22 cellular contexts compared by ENCODE assay signal in the genomic region with DNA sequence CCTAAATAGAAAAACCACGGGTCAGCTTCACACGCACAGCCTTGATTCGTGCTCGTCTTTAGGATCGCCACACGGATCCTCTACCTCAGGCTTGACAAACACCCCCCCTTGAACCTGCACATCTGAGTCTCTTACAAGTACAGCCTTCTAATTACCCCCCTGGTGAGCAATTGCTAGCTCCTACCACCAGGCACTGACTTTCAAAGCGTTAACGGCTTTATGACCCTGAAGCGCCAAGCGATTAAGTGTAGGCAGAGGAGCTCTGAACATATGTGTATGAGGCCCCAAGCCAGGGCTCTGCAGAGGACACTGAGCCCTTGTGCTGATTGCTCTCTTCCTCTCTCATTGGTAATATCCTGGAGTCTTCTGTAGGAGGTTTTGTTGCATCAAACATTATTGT. TPM values are rescaled to one million over a fixed set of nuclear protein-coding genes. Genes with fewer than 3 reads are reported as not detected.
DNase-seq lines count a peak whose midpoint lies in the region; TF ChIP-seq lines count a peak whose summit lies in the region.
"Had no signal": no experiment of that assay in that cellular context is flagged by ENCODE, and none has a peak within 500 bp of the region (broad histone marks: within the 10 kb centered on the region; RNA-seq: fewer than 3 reads in every experiment).

No MANE protein-coding gene starts in this region.

- 58 to 75% (median 73%) methylated on average over 10 of the region's 10 CpGs for WGBS in ovary, 3 donors
- WGBS in testis, 2 donors, result 77 to 79% methylated on average over 10 of the region's 10 CpGs

- DNase-seq in NCI-H1436 treated with DMSO at 0.1 percent for 48 hours (lab: John Stamatoyannopoulos, UW) (peak; percentile 11), NCI-H510A treated with DMSO at 0.1 percent for 48 hours (lab: John Stamatoyannopoulos, UW) (peak; percentile 96), nephron progenitor cell (peak; percentile 24), ovary (no peak), testis (no peak), Calu3 (no peak)
- DNase-seq: activated CD4-positive, alpha-beta memory T cell treated with anti-CD3 and anti-CD28 coated beads for 36 hours; activated T-cell treated with anti-CD3 and anti-CD28 coated beads, Interleukin-2, amount 50 U/mL, for 1 hour; heart right ventricle; KBM-7; mammary epithelial cell; natural killer cell; NCI-H1930; SHP77 treated with DMSO at 0.1 percent for 48 hours; stimulated activated CD4-positive, alpha-beta T cell treated with anti-CD3 and anti-CD28 coated beads, Interleukin-4, amount 100 ng/mL, for 4 hours; substantia nigra had no signal

- H3K27me3 Mint-ChIP-seq in nephron progenitor cell (ENCODE audit: low read depth, poor library complexity) (peaks cover 4% of the 10 kb centered on the region), Calu3 (ENCODE audit: unreplicated experiment) (no peaks in the 10 kb centered on the region)
- H3K27me3 Mint-ChIP-seq: activated CD4-positive, alpha-beta memory T cell treated with anti-CD3 and anti-CD28 coated beads for 36 hours; activated naive CD4-positive, alpha-beta T cell treated with anti-CD3 and anti-CD28 coated beads, Interleukin-2, amount 50 U/mL, for 24 hours had no signal

- no peaks in the 10 kb centered on the region for H3K9me3 Mint-ChIP-seq in nephron progenitor cell
- no peaks in the 10 kb centered on the region for H3K9me3 Mint-ChIP-seq in Calu3 (ENCODE audit: low read depth, unreplicated experiment)
- H3K9me3 Mint-ChIP-seq: activated CD4-positive, alpha-beta memory T cell treated with anti-CD3 and anti-CD28 coated beads for 36 hours; activated naive CD4-positive, alpha-beta T cell treated with anti-CD3 and anti-CD28 coated beads, Interleukin-2, amount 50 U/mL, for 24 hours; natural killer cell; T-helper 1 cell treated with Interleukin-12 subunit alpha and Interleukin-12 subunit beta and Interleukin-4 antibody, amounts not matched to agents 30 μg/mL and 1 μg/mL, for 36 hours had no signal

- no peak for TF ChIP-seq EP300 in ovary (IDR thresholded peaks at IDR 0.05)

- no peaks in the 10 kb centered on the region for H3K79me2 ChIP-seq in KMS-11 (ENCODE audit: insufficient read depth, low read depth)

- TF ChIP-seq POLR2A in ovary (IDR thresholded peaks at IDR 0.05) (no peak), testis (IDR thresholded peaks at IDR 0.05) (no peak)

- peaks cover 34% of the 10 kb centered on the region for H3K4me1 ChIP-seq in KMS-11 (ENCODE audit: low read depth, poor library complexity, severe bottlenecking)
- peaks cover 1% of the 10 kb centered on the region for H3K4me1 ChIP-seq in ovary (ENCODE audit: insufficient read depth)
- H3K4me1 ChIP-seq in testis, result no peaks in the 10 kb centered on the region

- H3K4me3 Mint-ChIP-seq in nephron progenitor cell, result no peak overlapping the region
- no peak overlapping the region for H3K4me3 Mint-ChIP-seq in Calu3 (ENCODE audit: low read depth, unreplicated experiment)
- H3K4me3 Mint-ChIP-seq: activated CD4-positive, alpha-beta memory T cell treated with anti-CD3 and anti-CD28 coated beads for 36 hours; activated naive CD4-positive, alpha-beta T cell treated with anti-CD3 and anti-CD28 coated beads, Interleukin-2, amount 50 U/mL, for 24 hours; natural killer cell; T-helper 1 cell treated with Interleukin-12 subunit alpha and Interleukin-12 subunit beta and Interleukin-4 antibody, amounts not matched to agents 30 μg/mL and 1 μg/mL, for 36 hours had no signal

- TF ChIP-seq CTCF in KMS-11 (conservative IDR thresholded peaks at IDR 0.05; ENCODE audit: low read depth, low read length) (no peak), nephron progenitor cell (IDR thresholded peaks at IDR 0.05) (no peak), ovary (IDR thresholded peaks at IDR 0.05) (no peak), testis (IDR thresholded peaks at IDR 0.05) (no peak), Calu3 (IDR thresholded peaks at IDR 0.05; ENCODE audit: unreplicated experiment) (no peak)

- H3K27me3 ChIP-seq in KMS-11 (ENCODE audit: insufficient read depth, low read depth) (no peaks in the 10 kb centered on the region), ovary (no peaks in the 10 kb centered on the region), testis (no peaks in the 10 kb centered on the region)
- H3K27me3 ChIP-seq: heart right ventricle had no signal

- no peak overlapping the region for H3K27ac Mint-ChIP-seq in nephron progenitor cell
- no peak overlapping the region for H3K27ac Mint-ChIP-seq in Calu3 (ENCODE audit: unreplicated experiment)
- H3K27ac Mint-ChIP-seq: activated CD4-positive, alpha-beta memory T cell treated with anti-CD3 and anti-CD28 coated beads for 36 hours; activated naive CD4-positive, alpha-beta T cell treated with anti-CD3 and anti-CD28 coated beads, Interleukin-2, amount 50 U/mL, for 24 hours; natural killer cell; T-helper 1 cell treated with Interleukin-12 subunit alpha and Interleukin-12 subunit beta and Interleukin-4 antibody, amounts not matched to agents 30 μg/mL and 1 μg/mL, for 36 hours had no signal

- H4K20me1 ChIP-seq in KMS-11 (ENCODE audit: insufficient read depth), result no peaks in the 10 kb centered on the region

- peak overlapping the region; percentile 44 for H3K4me2 ChIP-seq in KMS-11
- H3K4me2 ChIP-seq: smooth muscle cell had no signal

- CTCF ChIA-PET in Calu3 (lab: Charles Lee), result no interaction called here

- no peaks in the 10 kb centered on the region for H3K9me3 ChIP-seq in ovary
- no peaks in the 10 kb centered on the region for H3K9me3 ChIP-seq in testis
- H3K9me3 ChIP-seq: heart right ventricle had no signal

- intact Hi-C loops in ovary (cut with DNase I), result no loop called here
- intact Hi-C loops in testis (cut with DNase I; ENCODE audit: low total_unique reads), result no loop called here
- intact Hi-C loops in Calu3 (cut with micrococcal nuclease; ENCODE audit: unreplicated experiment), result no loop called here

- H3K27ac ChIP-seq in KMS-11 (peak overlapping the region; percentile 53), ovary (no peak overlapping the region), testis (no peak overlapping the region)
- H3K27ac ChIP-seq: heart right ventricle had no signal

- no TSS peak for BruUV-seq in Calu3 (replicated peaks; lab: Mats Ljungman, UMichigan)

- H3K4me1 Mint-ChIP-seq in nephron progenitor cell (peaks cover 26% of the 10 kb centered on the region), Calu3 (ENCODE audit: low read depth, unreplicated experiment) (no peaks in the 10 kb centered on the region)
- H3K4me1 Mint-ChIP-seq: activated naive CD4-positive, alpha-beta T cell treated with anti-CD3 and anti-CD28 coated beads, Interleukin-2, amount 50 U/mL, for 24 hours; natural killer cell had no signal

- 0 out of 2 replicates have a peak, but pooled peaks cover 2% of the 10 kb centered on the region for H3K36me3 ChIP-seq in KMS-11 (ENCODE audit: insufficient read depth)
- no peaks in the 10 kb centered on the region for H3K36me3 ChIP-seq in ovary
- H3K36me3 ChIP-seq in testis (ENCODE audit: low read depth, missing control alignments), result no peaks in the 10 kb centered on the region

- H3K4me3 ChIP-seq in KMS-11 (IDR thresholded peaks at IDR 0.05; ENCODE audit: insufficient read depth, low read depth, low read length) (no peak overlapping the region), ovary (no peak overlapping the region), testis (no peak overlapping the region)
- H3K4me3 ChIP-seq: heart right ventricle, smooth muscle cell had no signal

- H3K9ac ChIP-seq in KMS-11, result no peak overlapping the region

- H2AFZ ChIP-seq in KMS-11 (ENCODE audit: low read depth), result no peak overlapping the region

- H3K36me3 Mint-ChIP-seq in nephron progenitor cell (ENCODE audit: low read depth) (peaks cover 49% of the 10 kb centered on the region), Calu3 (ENCODE audit: insufficient read depth, unreplicated experiment) (peaks cover 8% of the 10 kb centered on the region)

RNA-seq across cellular contexts. Expression of a gene that starts 55.7 kb away (rescaled TPM):
- total RNA-seq in ovary (not detected), testis (1 to 10 TPM; 5.2 to 6.0 TPM), Calu3 (2022) (not detected in 2 replicates)
- polyA plus RNA-seq in ovary (under 1 TPM in 1 of 2 donors, not detected in 1; 0.02 TPM), testis (ENCODE audit: insufficient read depth, low read depth, low replicate concordance) (2.3 TPM)
- total RNA-seq: activated CD4-positive, alpha-beta memory T cell treated with anti-CD3 and anti-CD28 coated beads for 36 hours; mammary epithelial cell; natural killer cell; OCI-LY7; pulmonary artery endothelial cell; smooth muscle cell had no signal
- polyA plus RNA-seq: mammary epithelial cell, smooth muscle cell had no signal

RNA-seq across cellular contexts. Expression of a gene that starts 55.9 kb away (rescaled TPM):
- total RNA-seq in ovary, result 10 to 100 TPM; 11.6 to 26.0 (median 22.9) TPM
- 10 to 100 TPM in 1 of 2 donors, 1 to 10 TPM in 1; 8.3 to 19.1 TPM for polyA plus RNA-seq in ovary
- 10 to 100 TPM; 28.1 to 28.6 TPM for total RNA-seq in testis
- 15.6 TPM for polyA plus RNA-seq in testis (ENCODE audit: insufficient read depth, low read depth, low replicate concordance)
- 17.8 and 18.7 TPM in 2 replicates for total RNA-seq in Calu3 (2022)

Comparison
In these comparisons a context has a peak if more than half of its experiments do, and no peak if none do; other contexts are left out.
1. DNase-seq: peak in NCI-H1436 treated with DMSO at 0.1 percent for 48 hours (single experiment), NCI-H510A treated with DMSO at 0.1 percent for 48 hours (single experiment) and nephron progenitor cell (single experiment); none in ovary (0 of 5), testis (single experiment) and Calu3 (single experiment).